Comparison of ENCODE assay signal across 17 cellular contexts in genomic region chr7:157141525-157142060, GRCh38. TPM values are rescaled to one million over a fixed set of nuclear protein-coding genes. Genes with fewer than 3 reads are reported as not detected.
DNase-seq lines count a peak whose midpoint lies in the region; ATAC-seq, FAIRE-seq and TF ChIP-seq lines count a peak whose summit lies in the region.
"Had no signal": no experiment of that assay in that cellular context is flagged by ENCODE, and none has a peak within 500 bp of the region (broad histone marks: within the 10 kb centered on the region; RNA-seq: fewer than 3 reads in every experiment).

No MANE protein-coding gene starts in this region.

- H3K4me3 Mint-ChIP-seq in T-helper 17 cell, result peak overlapping the region; percentile 88
- peak overlapping the region; percentile 92 for H3K4me3 Mint-ChIP-seq in type B pancreatic cell
- H3K4me3 Mint-ChIP-seq in CD8-positive, alpha-beta T cell, result no peak overlapping the region

- over 99% methylated on average over 15 of the region's 16 CpGs for WGBS in HepG2 (ENCODE audit: low lambda C conversion rate)
- WGBS in right lobe of liver (ENCODE audit: insufficient coverage, low coverage, low lambda C conversion rate, missing lambda C conversion rate), result 90% methylated on average over 2 of the region's 16 CpGs

- no peak for ATAC-seq in HepG2
- ATAC-seq in right lobe of liver, result no peak
- ATAC-seq in T-helper 17 cell, result no peak
- ATAC-seq in GM18520 (IDR thresholded peaks at IDR 0.05; ENCODE audit: unreplicated experiment), result no peak
- no peak for ATAC-seq in CD8-positive, alpha-beta T cell
- ATAC-seq: sciatic nerve had no signal

- intact Hi-C loops in HepG2 (cut with micrococcal nuclease; ENCODE audit: unreplicated experiment), result no loop called here
- intact Hi-C loops in right lobe of liver (cut with DNase I), result no loop called here
- intact Hi-C loops in endothelial cell of umbilical vein (cut with micrococcal nuclease), result loop anchor here (2.0 kb wide), 1 partner anchor 17 kb away; no protein-coding TSS in a partner anchor
- intact Hi-C loops in CD8-positive, alpha-beta T cell (cut with DNase I, micrococcal nuclease), result loop anchor here (5.0 kb wide), 2 partner anchors 1374 to 1566 kb away; no protein-coding TSS in a partner anchor

- peak overlapping the region; percentile 99 for H3K4me2 ChIP-seq in HepG2 (ENCODE audit: low read depth, low read length)
- H3K4me2 ChIP-seq in endothelial cell of umbilical vein (ENCODE audit: insufficient read depth, low read length), result no peak overlapping the region

- TF ChIP-seq EP300 in HepG2 (IDR thresholded peaks at IDR 0.05; ENCODE audit: low read depth in 2 of 2, low read length in 2 of 2), result no peak
- TF ChIP-seq EP300 in HepG2 (CRISPR knock-in tag; IDR thresholded peaks at IDR 0.05; ENCODE audit: borderline replicate concordance), result no peak

- H3K4me1 ChIP-seq in HepG2 (ENCODE audit: insufficient read depth, low read length) (peaks cover 54% of the 10 kb centered on the region), right lobe of liver (peaks cover 0 to 24% (median 6%) of the 10 kb centered on the region in 4 donors), endothelial cell of umbilical vein (ENCODE audit: control insufficient read depth, extremely low read depth, insufficient read depth, low read length) (peaks cover 19% of the 10 kb centered on the region)
- H3K4me1 ChIP-seq in CD8-positive, alpha-beta T cell (ENCODE audit: insufficient read depth, low read length), result peaks cover 47% of the 10 kb centered on the region

- H3K36me3 ChIP-seq in HepG2 (replicated peaks in 1 of 2; ENCODE audit: control insufficient read depth in 1 of 2, insufficient read depth in 2 of 2, low read length in 2 of 2) (peaks cover 5 to 23% of the 10 kb centered on the region in 2 experiments), right lobe of liver (peaks cover 0 to 8% (median 0%) of the 10 kb centered on the region in 4 donors), endothelial cell of umbilical vein (ENCODE audit: control insufficient read depth in 2 of 2, extremely low read depth in 1 of 2, insufficient read depth in 2 of 2, low read length in 2 of 2) (peaks cover 0 to 2% of the 10 kb centered on the region in 2 experiments)
- no peaks in the 10 kb centered on the region for H3K36me3 ChIP-seq in CD8-positive, alpha-beta T cell (ENCODE audit: insufficient read depth, low read length)
- H3K36me3 ChIP-seq: colonic mucosa had no signal

- H3K4me3 ChIP-seq in HepG2 (replicated peaks in 1 of 3; ENCODE audit: insufficient read depth in 1 of 3, low read depth in 2 of 3, low read length in 3 of 3), result peak overlapping the region in 1 of 3 experiments; percentile 88; a peak in 1 of 6 replicates
- H3K4me3 ChIP-seq in right lobe of liver, result no peak overlapping the region
- H3K4me3 ChIP-seq in endothelial cell of umbilical vein (replicated peaks in 1 of 3; ENCODE audit: insufficient read depth in 1 of 3, low read depth in 1 of 3, low read length in 3 of 3), result no peak overlapping the region
- no peak overlapping the region for H3K4me3 ChIP-seq in CD8-positive, alpha-beta T cell (ENCODE audit: low read depth, low read length)
- H3K4me3 ChIP-seq: colonic mucosa had no signal

- TF ChIP-seq POLR2A in HepG2 (IDR thresholded peaks at IDR 0.05; ENCODE audit: insufficient read depth in 1 of 2, low read depth in 2 of 2, low read length in 2 of 2) (no peak), right lobe of liver (IDR thresholded peaks at IDR 0.05) (no peak), endothelial cell of umbilical vein (IDR thresholded peaks at IDR 0.05; ENCODE audit: low read depth, low read length) (no peak)

- no peak for DNase-seq in HepG2 (ENCODE audit: low spot score)
- DNase-seq in right lobe of liver, result no peak
- no peak for DNase-seq in T-helper 17 cell
- no peak for DNase-seq in endothelial cell of umbilical vein (ENCODE audit: low read depth, low spot score)
- no peak for DNase-seq in type B pancreatic cell (ENCODE audit: extremely low spot score, unreplicated experiment)
- DNase-seq in SW 1271 (lab: John Stamatoyannopoulos, UW), result no peak
- no peak for DNase-seq in CD8-positive, alpha-beta T cell
- DNase-seq: activated naive CD4-positive, alpha-beta T cell treated with Interleukin-2 at 50 U/mL for 16 hours; colonic mucosa; H7; NCI-H1092 treated with DMSO at 0.1 percent for 48 hours; NCI-H2081 treated with DMSO at 0.1 percent for 48 hours; NCI-H524; SIG-M5 had no signal

- no peak for FAIRE-seq in HepG2 (lab: Jason Lieb, UNC)
- no peak for FAIRE-seq in endothelial cell of umbilical vein (lab: Jason Lieb, UNC)
- FAIRE-seq: GM18507 had no signal

- dilution Hi-C loops in endothelial cell of umbilical vein (cut with MboI; ENCODE audit: extremely low pct_ligation_motif_present, low sequenced_read_pairs), result no loop called here

- H3K36me3 Mint-ChIP-seq in T-helper 17 cell (ENCODE audit: low read depth) (peaks cover 5% of the 10 kb centered on the region), type B pancreatic cell (peaks cover 37% of the 10 kb centered on the region)
- H3K36me3 Mint-ChIP-seq in CD8-positive, alpha-beta T cell, result peaks cover 46% of the 10 kb centered on the region

- TF ChIP-seq RAD21 in HepG2 (CRISPR knock-in tag; IDR thresholded peaks at IDR 0.05), result no peak

- CTCF ChIA-PET in HepG2 (lab: Yijun Ruan, JAX; ENCODE audit: low intra/inter-chr PET ratio, low total read pairs) (no interaction called here), endothelial cell of umbilical vein (lab: Charles Lee) (interaction anchor here (1.4 kb wide), 1 partner anchor 16 kb away, joined by 4 read pairs; no protein-coding TSS in a partner anchor)
- CTCF ChIA-PET in CD8-positive, alpha-beta T cell (lab: Charles Lee), result no interaction called here

- in situ Hi-C loops in HepG2 (cut with HindIII; ENCODE audit: extremely low pct_ligation_motif_present, low pct_unique_long_range_greater_than_20kb), result no loop called here

- H3K27me3 ChIP-seq in HepG2 (ENCODE audit: control insufficient read depth in 1 of 2, insufficient read depth in 2 of 2, low read length in 2 of 2), result no peaks in the 10 kb centered on the region; a peak in 1 of 5 replicates
- H3K27me3 ChIP-seq in right lobe of liver, result no peaks in the 10 kb centered on the region
- H3K27me3 ChIP-seq in endothelial cell of umbilical vein (ENCODE audit: control insufficient read depth in 2 of 2, insufficient read depth in 2 of 2, low read length in 2 of 2), result no peaks in the 10 kb centered on the region
- H3K27me3 ChIP-seq in CD8-positive, alpha-beta T cell (ENCODE audit: insufficient read depth, low read length), result no peaks in the 10 kb centered on the region
- H3K27me3 ChIP-seq: colonic mucosa had no signal

- H2AFZ ChIP-seq in HepG2 (ENCODE audit: low read length) (no peak overlapping the region), endothelial cell of umbilical vein (ENCODE audit: low read depth, low read length) (no peak overlapping the region)

- H3K9me3 ChIP-seq in HepG2 (ENCODE audit: low read length) (no peaks in the 10 kb centered on the region), right lobe of liver (no peaks in the 10 kb centered on the region), T-helper 17 cell (ENCODE audit: control insufficient read depth, low read length, poor library complexity, severe bottlenecking) (no peaks in the 10 kb centered on the region), endothelial cell of umbilical vein (replicated peaks; ENCODE audit: control insufficient read depth, insufficient read depth, low read length) (no peaks in the 10 kb centered on the region)
- H3K9me3 ChIP-seq in CD8-positive, alpha-beta T cell (ENCODE audit: low read length), result no peaks in the 10 kb centered on the region
- H3K9me3 ChIP-seq: colonic mucosa had no signal

- H3K9me1 ChIP-seq in endothelial cell of umbilical vein (replicated peaks; ENCODE audit: control insufficient read depth, extremely low read depth, insufficient read depth, low read length), result no peaks in the 10 kb centered on the region

- H3K27ac Mint-ChIP-seq in T-helper 17 cell (no peak overlapping the region), type B pancreatic cell (peak overlapping the region; percentile 18)
- no peak overlapping the region for H3K27ac Mint-ChIP-seq in CD8-positive, alpha-beta T cell

- peaks cover under 1% of the 10 kb centered on the region for H3K9me3 Mint-ChIP-seq in type B pancreatic cell
- no peaks in the 10 kb centered on the region for H3K9me3 Mint-ChIP-seq in CD8-positive, alpha-beta T cell

- H4K20me1 ChIP-seq in HepG2 (ENCODE audit: insufficient read depth, low read length), result peaks cover 50% of the 10 kb centered on the region
- peaks cover 8% of the 10 kb centered on the region for H4K20me1 ChIP-seq in endothelial cell of umbilical vein (replicated peaks; ENCODE audit: control insufficient read depth, extremely low read depth, insufficient read depth, low read length)

- H3K27me3 Mint-ChIP-seq in T-helper 17 cell, result no peaks in the 10 kb centered on the region
- H3K27me3 Mint-ChIP-seq in type B pancreatic cell, result no peaks in the 10 kb centered on the region
- no peaks in the 10 kb centered on the region for H3K27me3 Mint-ChIP-seq in CD8-positive, alpha-beta T cell (ENCODE audit: low read depth)

- H3K9ac ChIP-seq in HepG2 (ENCODE audit: insufficient read depth, low read depth, low read length) (no peak overlapping the region), endothelial cell of umbilical vein (replicated peaks; ENCODE audit: extremely low read depth, insufficient read depth, low read length) (no peak overlapping the region)

- peaks cover 73% of the 10 kb centered on the region for H3K79me2 ChIP-seq in HepG2 (ENCODE audit: insufficient read depth, low read length)
- H3K79me2 ChIP-seq in endothelial cell of umbilical vein (ENCODE audit: control insufficient read depth, insufficient read depth, low read length), result peaks cover 75% of the 10 kb centered on the region

- no peak for TF ChIP-seq CTCF in HepG2 (CRISPR knock-in tag; IDR thresholded peaks at IDR 0.05)
- no peak for TF ChIP-seq CTCF in right lobe of liver (IDR thresholded peaks at IDR 0.05)
- no peak for TF ChIP-seq CTCF in endothelial cell of umbilical vein (IDR thresholded peaks at IDR 0.05; ENCODE audit: extremely low read depth in 1 of 2, insufficient read depth in 1 of 2, low read depth in 1 of 2, low read length in 2 of 2)
- no peak for TF ChIP-seq CTCF in type B pancreatic cell (conservative IDR thresholded peaks at IDR 0.05)
- TF ChIP-seq CTCF in CD8-positive, alpha-beta T cell (IDR thresholded peaks at IDR 0.05), result no peak

- peaks cover 44% of the 10 kb centered on the region for H3K4me1 Mint-ChIP-seq in T-helper 17 cell
- H3K4me1 Mint-ChIP-seq in type B pancreatic cell (ENCODE audit: unreplicated experiment), result peaks cover 37% of the 10 kb centered on the region
- H3K4me1 Mint-ChIP-seq in CD8-positive, alpha-beta T cell (ENCODE audit: low read depth), result peaks cover 67% of the 10 kb centered on the region

- H3K27ac ChIP-seq in HepG2 (ENCODE audit: extremely low read length, insufficient read depth, low read length), result no peak overlapping the region
- H3K27ac ChIP-seq in right lobe of liver, result no peak overlapping the region
- no peak overlapping the region for H3K27ac ChIP-seq in endothelial cell of umbilical vein (ENCODE audit: insufficient read depth, low read depth, low read length)
- H3K27ac ChIP-seq in CD8-positive, alpha-beta T cell (ENCODE audit: low read depth, low read length), result no peak overlapping the region
- H3K27ac ChIP-seq: colonic mucosa had no signal

- POLR2A ChIA-PET in HepG2 (lab: Yijun Ruan, JAX) (interaction anchor here (1.2 kb wide), 1 partner anchor 153 kb away, joined by 3 read pairs; no protein-coding TSS in a partner anchor), endothelial cell of umbilical vein (lab: Charles Lee) (no interaction called here)
- POLR2A ChIA-PET in CD8-positive, alpha-beta T cell (lab: Charles Lee), result no interaction called here

- BruUV-seq in HepG2 (replicated peaks; lab: Mats Ljungman, UMichigan) (no TSS peak), endothelial cell of umbilical vein (replicated peaks; lab: Mats Ljungman, UMichigan) (TSS peak; percentile 1)

RNA-seq across cellular contexts. Expression of gene UBE3C, which starts 2.9 kb away (rescaled TPM):
- total RNA-seq in HepG2 (2016; rRNA removed; fragmentation: Illumina TruSeq; extraction: Trizol) (48.2 and 49.8 TPM in 2 replicates), right lobe of liver (10 to 100 TPM; 28.3 to 48.1 (median 31.9) TPM), T-helper 17 cell (10 to 100 TPM; 48.0 to 51.7 TPM), endothelial cell of umbilical vein (75.9 and 77.3 TPM in 2 replicates), type B pancreatic cell (ENCODE audit: low replicate concordance) (51.6 and 59.3 TPM in 2 replicates)
- 32.9 and 44.3 TPM in 2 replicates for total RNA-seq in HepG2 (2016; cell fraction: cytosol; rRNA removed; fragmentation: Illumina TruSeq; extraction: Trizol; ENCODE audit: low read depth)
- 42.9 and 47.0 TPM in 2 replicates for total RNA-seq in HepG2 (2016; cell fraction: insoluble cytoplasmic fraction; rRNA removed; fragmentation: Illumina TruSeq; extraction: Trizol)
- 36.7 and 40.4 TPM in 2 replicates for total RNA-seq in HepG2 (2016; cell fraction: membrane; rRNA removed; fragmentation: Illumina TruSeq; extraction: Trizol)
- 55.6 and 66.1 TPM in 2 replicates for total RNA-seq in HepG2 (2016; cell fraction: nucleus; rRNA removed; fragmentation: Illumina TruSeq; extraction: Trizol)
- polyA plus RNA-seq in HepG2 (2011; rRNA removed) (27.0 and 28.2 TPM in 2 replicates), endothelial cell of umbilical vein (38.0 and 45.1 TPM in 2 replicates)
- polyA plus RNA-seq in HepG2 (2011; cell fraction: cytosol; rRNA removed), result 21.1 and 27.9 TPM in 2 replicates
- polyA plus RNA-seq in HepG2 (2011; cell fraction: nucleus; rRNA removed), result 17.7 and 21.8 TPM in 2 replicates
- 22.1 and 26.0 TPM in 2 replicates for polyA plus RNA-seq in HepG2 (2012)
- 3.2 and 3.8 TPM in 2 replicates for polyA plus RNA-seq in HepG2 (2016; cell fraction: cytosol; fragmentation: Illumina TruSeq; extraction: Trizol; ENCODE audit: low read depth)
- 32.8 and 33.5 TPM in 2 replicates for polyA plus RNA-seq in HepG2 (2016; cell fraction: insoluble cytoplasmic fraction; fragmentation: Illumina TruSeq; extraction: Trizol; ENCODE audit: low read depth)
- polyA plus RNA-seq in HepG2 (2016; cell fraction: membrane; fragmentation: Illumina TruSeq; extraction: Trizol; ENCODE audit: low read depth), result 14.5 and 14.8 TPM in 2 replicates
- polyA plus RNA-seq in HepG2 (2016; cell fraction: nucleus; fragmentation: Illumina TruSeq; extraction: Trizol; ENCODE audit: insufficient read depth, low read depth), result 43.9 and 49.1 TPM in 2 replicates
- 50.9 and 89.2 TPM in 2 replicates for polyA minus RNA-seq in HepG2 (2011; rRNA and poly(A)+ RNA removed; ENCODE audit: low replicate concordance)
- 29.2 and 32.2 TPM in 2 replicates for polyA minus RNA-seq in HepG2 (2011; cell fraction: cytosol; rRNA and poly(A)+ RNA removed)
- polyA minus RNA-seq in HepG2 (2011; cell fraction: nucleus; rRNA and poly(A)+ RNA removed), result 88.8 and 108 TPM in 2 replicates
- 38.7 and 41.0 TPM in 2 replicates for polyA plus RNA-seq in endothelial cell of umbilical vein (2011; cell fraction: cytosol; rRNA removed)
- polyA plus RNA-seq in endothelial cell of umbilical vein (2011; cell fraction: nucleus; rRNA removed), result 55.7 and 69.9 TPM in 2 replicates
- 47.7 and 63.2 TPM in 2 replicates for polyA plus RNA-seq in endothelial cell of umbilical vein (2012)
- 93.1 and 94.1 TPM in 2 replicates for polyA minus RNA-seq in endothelial cell of umbilical vein
- 54.3 TPM for polyA minus RNA-seq in endothelial cell of umbilical vein (2011; cell fraction: cytosol; rRNA and poly(A)+ RNA removed)
- polyA minus RNA-seq in endothelial cell of umbilical vein (2011; cell fraction: nucleus; rRNA and poly(A)+ RNA removed), result 88.0 and 120 TPM in 2 replicates
- 10 to 100 TPM; 25.3 to 28.8 TPM for total RNA-seq in CD8-positive, alpha-beta T cell

Comparison
In these comparisons a context has a peak if more than half of its experiments do, and no peak if none do; other contexts are left out.
1. intact Hi-C loops: an anchor here in endothelial cell of umbilical vein (2.0 kb wide) and CD8-positive, alpha-beta T cell (5.0 kb wide); none called in HepG2 and right lobe of liver.